26 cellular contexts compared by ENCODE assay signal in genomic region chr22:43212434-43212952, GRCh38.
"Had no signal": no experiment of that assay in that cellular context is flagged by ENCODE, and none has a peak within 500 bp of the region (broad histone marks: within the 10 kb centered on the region; RNA-seq: fewer than 3 reads in every experiment).

No MANE protein-coding gene starts in this region.

- H3K36me3 ChIP-seq: left lung, neural progenitor cell, neutrophil, right lobe of liver, thyroid gland, transverse colon, vagina had no signal

- H3K27ac Mint-ChIP-seq: mesothelial cell of epicardium; naive B cell; natural killer cell; nephron progenitor cell; neural progenitor cell; stimulated activated naive B cell treated with anti-CD40 and anti-IgM and Interleukin-4, amounts not matched to agents 10 μg/mL and 1 μg/mL and 100 μg/mL, for 72 hours had no signal

- H3K4me1 ChIP-seq: left lung, parathyroid adenoma, psoas muscle, right lobe of liver, stomach, thyroid gland, transverse colon, upper lobe of left lung, vagina had no signal

- H3K79me2 ChIP-seq: parathyroid adenoma had no signal

- H3K9me3 ChIP-seq: left lung, neutrophil, psoas muscle, right lobe of liver, stomach, testis, thyroid gland, transverse colon, upper lobe of left lung, vagina had no signal

- DNase-seq: hippocampal formation; left colon; naive B cell; natural killer cell; occipital lobe; psoas muscle; right lobe of liver; stimulated activated CD4-positive, alpha-beta T cell treated with anti-CD3 and anti-CD28 coated beads, Interleukin-2, amount 100 ng/mL, for 24 hours; stimulated activated CD4-positive, alpha-beta T cell treated with anti-CD3 and anti-CD28 coated beads, Interleukin-4, amount 100 ng/mL, for 1 hour; stimulated activated naive B cell treated with anti-CD40 and anti-IgM and Interleukin-4, amounts not matched to agents 10 μg/mL and 1 μg/mL and 100 μg/mL, for 72 hours; stimulated activated naive CD8-positive, alpha-beta T cell treated with anti-CD3 and anti-CD28 coated beads, Interleukin-15, Interleukin-2, amounts not matched to agents 100 U/mL and 50 U/mL, for 24 hours; stomach; transverse colon had no signal

- H3K27ac ChIP-seq: left lung, neural progenitor cell, neutrophil, parathyroid adenoma, psoas muscle, right lobe of liver, stomach, testis, thyroid gland, transverse colon, upper lobe of left lung, vagina had no signal

- H3K4me2 ChIP-seq: smooth muscle cell had no signal

- H3K36me3 Mint-ChIP-seq: mesothelial cell of epicardium; naive B cell; natural killer cell; stimulated activated naive B cell treated with anti-CD40 and anti-IgM and Interleukin-4, amounts not matched to agents 10 μg/mL and 1 μg/mL and 100 μg/mL, for 72 hours had no signal

- H3K4me1 Mint-ChIP-seq: naive B cell; stimulated activated naive B cell treated with anti-CD40 and anti-IgM and Interleukin-4, amounts not matched to agents 10 μg/mL and 1 μg/mL and 100 μg/mL, for 72 hours had no signal

- H3K27me3 ChIP-seq: left lung, neural progenitor cell, neutrophil, right lobe of liver, testis, thyroid gland, transverse colon, upper lobe of left lung, vagina had no signal

- ATAC-seq: left colon; natural killer cell; psoas muscle; right lobe of liver; stimulated activated naive B cell treated with anti-CD40 and anti-IgM and Interleukin-4, amounts not matched to agents 10 μg/mL and 1 μg/mL and 100 μg/mL, for 72 hours; stimulated activated naive CD8-positive, alpha-beta T cell treated with anti-CD3 and anti-CD28 coated beads, Interleukin-15, Interleukin-2, amounts not matched to agents 100 U/mL and 50 U/mL, for 24 hours had no signal

- H3K4me3 ChIP-seq: left lung, lung, neural progenitor cell, psoas muscle, right lobe of liver, smooth muscle cell, stomach, testis, thyroid gland, transverse colon, upper lobe of left lung, vagina had no signal

- H3K9ac ChIP-seq: neural progenitor cell, parathyroid adenoma had no signal

- H3K4me3 Mint-ChIP-seq: mesothelial cell of epicardium; naive B cell; natural killer cell; nephron progenitor cell; neural progenitor cell; stimulated activated naive B cell treated with anti-CD40 and anti-IgM and Interleukin-4, amounts not matched to agents 10 μg/mL and 1 μg/mL and 100 μg/mL, for 72 hours had no signal

- FAIRE-seq: keratinocyte had no signal

- H2AFZ ChIP-seq: neural progenitor cell, parathyroid adenoma had no signal
